Comparison of ENCODE assay signal across 11 cellular contexts in genomic region chr9:71781391-71781790, GRCh38. TPM values are rescaled to one million over a fixed set of nuclear protein-coding genes. Genes with fewer than 3 reads are reported as not detected.
DNase-seq lines count a peak whose midpoint lies in the region; ATAC-seq and TF ChIP-seq lines count a peak whose summit lies in the region.
"Had no signal": no experiment of that assay in that cellular context is flagged by ENCODE, and none has a peak within 500 bp of the region (broad histone marks: within the 10 kb centered on the region; RNA-seq: fewer than 3 reads in every experiment).

No MANE protein-coding gene starts in this region.

- H3K9me3 Mint-ChIP-seq in immature natural killer cell = no peaks in the 10 kb centered on the region

- H3K36me3 Mint-ChIP-seq in immature natural killer cell = peaks cover 3 to 6% (median 5%) of the 10 kb centered on the region in 3 donors

- peaks cover 2 to 13% (median 12%) of the 10 kb centered on the region in 3 donors for H3K27me3 Mint-ChIP-seq in immature natural killer cell (ENCODE audit: low read depth in 3 of 3)

- H3K4me3 ChIP-seq in gastroesophageal sphincter = no peak overlapping the region
- H3K4me3 ChIP-seq in MG63 = no peak overlapping the region

- ATAC-seq in GM18870 (IDR thresholded peaks at IDR 0.05; ENCODE audit: unreplicated experiment) (peak; percentile 76), GM21529 (IDR thresholded peaks at IDR 0.05; ENCODE audit: unreplicated experiment) (peak; percentile 71), HG03342 (IDR thresholded peaks at IDR 0.05; ENCODE audit: unreplicated experiment) (peak; percentile 49), gastroesophageal sphincter (no peak)

- TF ChIP-seq CTCF in gastroesophageal sphincter (IDR thresholded peaks at IDR 0.05) = no peak

- peaks cover 72% of the 10 kb centered on the region in 2 donors for H3K4me1 Mint-ChIP-seq in immature natural killer cell

- H3K27me3 ChIP-seq in gastroesophageal sphincter = no peaks in the 10 kb centered on the region
- no peaks in the 10 kb centered on the region for H3K27me3 ChIP-seq in MG63

- H3K36me3 ChIP-seq in gastroesophageal sphincter (no peaks in the 10 kb centered on the region), MG63 (no peaks in the 10 kb centered on the region)

- peak overlapping the region; percentile 99 to 100 (median 100) for H3K27ac Mint-ChIP-seq in immature natural killer cell

- TF ChIP-seq EP300 in gastroesophageal sphincter (IDR thresholded peaks at IDR 0.05) = no peak

- DNase-seq in immature natural killer cell = peak; percentile 55 to 62 (median 61)
- no peak for DNase-seq in mucosa of gallbladder (ENCODE audit: low spot score)
- no peak for DNase-seq in activated CD4-positive, alpha-beta T cell treated with anti-CD3 and anti-CD28 coated beads, Interleukin-2, amount 50 U/mL, for 1 hour
- DNase-seq in MG63 = no peak
- DNase-seq: NCI-H187, SK-N-SH had no signal

- no peak for TF ChIP-seq POLR2A in gastroesophageal sphincter (IDR thresholded peaks at IDR 0.05)

- no peaks in the 10 kb centered on the region for H3K9me3 ChIP-seq in gastroesophageal sphincter
- no peaks in the 10 kb centered on the region for H3K9me3 ChIP-seq in MG63
- H3K9me3 ChIP-seq: SK-N-SH had no signal

- no peak overlapping the region for H3K27ac ChIP-seq in gastroesophageal sphincter
- H3K27ac ChIP-seq: parathyroid adenoma had no signal

- H3K4me1 ChIP-seq in gastroesophageal sphincter = no peaks in the 10 kb centered on the region
- H3K4me1 ChIP-seq: parathyroid adenoma had no signal

- peak overlapping the region; percentile 39 to 86 (median 73) for H3K4me3 Mint-ChIP-seq in immature natural killer cell

RNA-seq across cellular contexts. Expression of gene CEMIP2, which starts 13.1 kb away (rescaled TPM):
- 10 to 100 TPM; 16.9 to 32.7 (median 21.8) TPM for polyA plus RNA-seq in immature natural killer cell
- total RNA-seq in gastroesophageal sphincter = 10 to 100 TPM in 3 of 4 donors, 1 to 10 TPM in 1; 8.1 to 84.5 (median 17.4) TPM
- total RNA-seq in mucosa of gallbladder = 103 TPM
- total RNA-seq in MG63 (2014; rRNA removed; shearing (Covaris generic); ENCODE audit: low replicate concordance) = 0.30 and 7.8 TPM in 2 replicates

Comparison
In these comparisons a context has a peak if more than half of its experiments do, and no peak if none do; other contexts are left out.
1. DNase-seq: peak in immature natural killer cell (3 of 3); none in mucosa of gallbladder (single experiment), activated CD4-positive, alpha-beta T cell treated with anti-CD3 and anti-CD28 coated beads, Interleukin-2, amount 50 U/mL, for 1 hour (single experiment) and MG63 (single experiment).